In genomic region chr7:2019693-2020511, GRCh38 we compare ENCODE assay signal across 8 cellular contexts.
DNase-seq lines count a peak whose midpoint lies in the region; ATAC-seq, FAIRE-seq and TF ChIP-seq lines count a peak whose summit lies in the region.

No MANE protein-coding gene starts in this region.

- no peak overlapping the region for H3K4me3 ChIP-seq in fibroblast of pulmonary artery (replicated peaks; ENCODE audit: low read depth, low read length)

- ATAC-seq in HG03354 (IDR thresholded peaks at IDR 0.05; ENCODE audit: poor library complexity, severe bottlenecking, unreplicated experiment), result peak; percentile 73

- DNase-seq in GM18507 (ENCODE audit: extremely low spot score, insufficient read length, low read depth), result peak; percentile 40
- DNase-seq in activated CD4-positive, alpha-beta T cell treated with anti-CD3 and anti-CD28 coated beads, Interleukin-2, amount 50 U/mL, for 1 hour, result peak; percentile 30
- peak; percentile 87 for DNase-seq in fibroblast of pulmonary artery (ENCODE audit: low read depth)
- peak; percentile 10 for DNase-seq in renal cortical epithelial cell (ENCODE audit: low read depth)
- DNase-seq in NCI-H226, result no peak
- DNase-seq in NCI-H146 (lab: John Stamatoyannopoulos, UW), result no peak
- no peak for DNase-seq in glomerular visceral epithelial cell (ENCODE audit: extremely low spot score)

- TF ChIP-seq CTCF in fibroblast of pulmonary artery (IDR thresholded peaks at IDR 0.05; ENCODE audit: low read length, missing control alignments), result no peak

- FAIRE-seq in GM18507 (lab: Jason Lieb, UNC), result no peak

Comparison
In these comparisons a context has a peak if more than half of its experiments do, and no peak if none do; other contexts are left out.
1. DNase-seq: peak in GM18507 (single experiment), activated CD4-positive, alpha-beta T cell treated with anti-CD3 and anti-CD28 coated beads, Interleukin-2, amount 50 U/mL, for 1 hour (single experiment), fibroblast of pulmonary artery (single experiment) and renal cortical epithelial cell (single experiment); none in NCI-H226 (single experiment), NCI-H146 (single experiment) and glomerular visceral epithelial cell (single experiment).